Comparison of ENCODE assay signal across 2 cellular contexts in the genomic region with DNA sequence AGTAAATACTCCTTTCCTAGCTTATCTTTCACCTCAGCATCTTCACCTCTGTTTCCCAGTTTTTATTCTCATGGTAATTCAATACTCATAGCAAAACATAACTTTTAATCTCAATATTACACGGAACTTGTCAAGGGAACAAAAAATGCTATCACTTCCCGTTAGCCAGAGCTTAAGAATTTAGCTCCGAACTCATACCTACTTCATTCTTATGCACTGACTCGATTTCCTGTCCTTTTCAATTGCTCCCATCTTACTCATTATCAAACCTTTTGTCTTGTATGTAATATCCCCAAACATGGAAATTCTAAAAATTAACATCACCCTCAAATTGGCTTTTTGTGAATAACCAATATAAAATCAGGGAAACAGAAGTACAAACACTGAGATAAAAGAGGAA.
A peak's percentile ranks its signal among the peaks of the same experiment; 100 is the strongest.
TF ChIP-seq lines count a peak whose summit lies in the region.

No MANE protein-coding gene starts in this region.

TF ChIP-seq in GM23338, 12 proteins besides CTCF, POLR2A, EP300 and RAD21:
- no peak for TF ChIP-seq STAT1 (IDR thresholded peaks at IDR 0.05; ENCODE audit: unreplicated experiment)
- no peak for TF ChIP-seq ZNF114 (CRISPR knock-in tag; IDR thresholded peaks at IDR 0.05)
- peak; percentile 61; the same call in 1 of the 2 replicates for TF ChIP-seq NANOG (IDR thresholded peaks at IDR 0.05; ENCODE audit: borderline replicate concordance)

TF ChIP-seq in endothelial cell of umbilical vein, 7 proteins besides CTCF, POLR2A, EP300 and RAD21:
- TF ChIP-seq FOS (IDR thresholded peaks at IDR 0.05; ENCODE audit: borderline replicate concordance, insufficient read depth, low read length): peak; percentile 96
- peak; percentile 98 for TF ChIP-seq JUN (IDR thresholded peaks at IDR 0.05; ENCODE audit: borderline replicate concordance, insufficient read depth, insufficient read length, low read depth)
- TF ChIP-seq MAX (IDR thresholded peaks at IDR 0.05; ENCODE audit: insufficient read depth, insufficient read length): no peak
- TF ChIP-seq MYC (IDR thresholded peaks at IDR 0.05; ENCODE audit: low read depth, low read length): no peak
- no peak for TF ChIP-seq EZH2 (IDR thresholded peaks at IDR 0.05; ENCODE audit: borderline replicate concordance, low read depth, low read length, severe bottlenecking)
- peak; percentile 75 for TF ChIP-seq GATA2 (IDR thresholded peaks at IDR 0.05; ENCODE audit: insufficient read depth, insufficient read length, low read depth, low read length)
- TF ChIP-seq POLR2AphosphoS5 (IDR thresholded peaks at IDR 0.05; ENCODE audit: insufficient read depth, low read depth, low read length): no peak
